10 cellular contexts compared by ENCODE assay signal in the genomic region with DNA sequence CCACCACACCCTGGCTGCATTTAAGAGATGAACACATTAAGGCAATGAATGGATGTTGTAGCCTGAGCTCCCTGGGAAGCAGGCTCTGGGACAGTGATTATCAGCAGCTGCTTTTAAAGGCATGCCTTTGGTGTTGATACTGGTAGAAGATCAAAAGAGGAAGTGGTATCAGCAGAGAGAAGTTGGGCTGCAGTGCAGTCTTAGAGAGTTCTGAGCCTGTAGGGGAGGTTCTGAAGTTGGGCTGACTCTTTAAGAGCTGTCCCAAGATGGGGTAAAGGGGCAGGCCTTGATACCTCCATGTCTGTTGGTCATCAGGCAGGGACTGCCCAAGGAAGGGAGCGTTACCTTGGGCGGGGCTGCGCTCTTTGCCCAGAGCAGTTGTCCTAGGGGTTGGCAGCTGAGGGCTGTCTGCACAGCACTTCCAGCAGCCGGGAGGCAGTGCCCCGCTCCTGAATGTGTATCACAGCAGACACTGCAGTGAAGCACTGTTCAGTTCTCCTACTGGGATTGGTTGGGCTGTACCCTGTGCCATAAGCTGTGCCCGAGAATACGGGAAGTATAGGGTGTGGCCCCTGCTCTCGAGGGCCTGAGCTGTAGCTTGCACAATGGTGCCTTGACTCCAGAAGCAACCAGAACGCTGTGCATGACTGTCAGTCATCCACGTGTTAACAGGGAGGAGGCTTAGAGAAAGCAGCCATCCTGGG.
DNase-seq lines count a peak whose midpoint lies in the region; ATAC-seq, FAIRE-seq and TF ChIP-seq lines count a peak whose summit lies in the region.
"Had no signal": no experiment of that assay in that cellular context is flagged by ENCODE, and none has a peak within 500 bp of the region (broad histone marks: within the 10 kb centered on the region; RNA-seq: fewer than 3 reads in every experiment).

No MANE protein-coding gene starts in this region.

- H3K4me3 ChIP-seq in spleen: no peak overlapping the region

- FAIRE-seq in GM19239 (lab: Jason Lieb, UNC): peak; percentile 26

- TF ChIP-seq POLR2A in spleen (IDR thresholded peaks at IDR 0.05): no peak

- no peak for TF ChIP-seq CTCF in spleen (IDR thresholded peaks at IDR 0.05 in 8 of 11, conservative IDR thresholded peaks at IDR 0.05 in 3 of 11)
- TF ChIP-seq CTCF in type B pancreatic cell (conservative IDR thresholded peaks at IDR 0.05): no peak
- no peak for TF ChIP-seq CTCF in endothelial cell (IDR thresholded peaks at IDR 0.05; ENCODE audit: unreplicated experiment)

- H3K36me3 ChIP-seq in spleen: peaks cover 0 to 11% (median 0%) of the 10 kb centered on the region in 6 donors

- H3K27me3 Mint-ChIP-seq in type B pancreatic cell: no peaks in the 10 kb centered on the region
- peaks cover 13% of the 10 kb centered on the region for H3K27me3 Mint-ChIP-seq in endothelial cell (ENCODE audit: unreplicated experiment)

- H3K27ac Mint-ChIP-seq in type B pancreatic cell (no peak overlapping the region), endothelial cell (ENCODE audit: unreplicated experiment) (no peak overlapping the region)

- H3K4me1 Mint-ChIP-seq in type B pancreatic cell (ENCODE audit: unreplicated experiment) (peaks cover 27% of the 10 kb centered on the region), endothelial cell (ENCODE audit: unreplicated experiment) (peaks cover 53% of the 10 kb centered on the region)

- H3K27ac ChIP-seq in spleen: peak overlapping the region in 4 of 8 donors; percentile 26 to 76 (median 68)
- H3K27ac ChIP-seq: KMS-11, VCaP had no signal

- DNase-seq in GM19239 (ENCODE audit: insufficient read length, low spot score) (peak; percentile 31), HT-29 (ENCODE audit: low spot score) (peak; percentile 17), spleen (peak; percentile 76), type B pancreatic cell (ENCODE audit: extremely low spot score, unreplicated experiment) (no peak), D341Med (ENCODE audit: low spot score) (no peak), endothelial cell (ENCODE audit: low spot score) (no peak)
- no peak for DNase-seq in activated CD8-positive, alpha-beta memory T cell treated with anti-CD3 and anti-CD28 coated beads, Interleukin-2, amount 50 U/mL, for 48 hours

- ATAC-seq in esophagus mucosa: peak; percentile 67

- H3K4me1 ChIP-seq in spleen: peaks cover 0 to 53% (median 21%) of the 10 kb centered on the region in 6 donors

- H3K9me3 ChIP-seq in spleen: no peaks in the 10 kb centered on the region

- no peaks in the 10 kb centered on the region for H3K27me3 ChIP-seq in spleen (replicated peaks in 1 of 7)

- H3K9me3 Mint-ChIP-seq in type B pancreatic cell: peaks cover 4% of the 10 kb centered on the region
- no peaks in the 10 kb centered on the region for H3K9me3 Mint-ChIP-seq in endothelial cell (ENCODE audit: unreplicated experiment)

- intact Hi-C loops in spleen (cut with DNase I; ENCODE audit: low total_unique reads): no loop called here

- no peak overlapping the region for H3K4me3 Mint-ChIP-seq in type B pancreatic cell
- no peak overlapping the region for H3K4me3 Mint-ChIP-seq in endothelial cell (ENCODE audit: unreplicated experiment)

- WGBS in spleen, 5 donors: 61 to 78% (median 63%) methylated on average over 10 of the region's 10 CpGs

- H3K36me3 Mint-ChIP-seq in type B pancreatic cell (peaks cover 34% of the 10 kb centered on the region), endothelial cell (ENCODE audit: low read depth, unreplicated experiment) (peaks cover 24% of the 10 kb centered on the region)

Comparison
In these comparisons a context has a peak if more than half of its experiments do, and no peak if none do; other contexts are left out.
1. DNase-seq: peak in GM19239 (single experiment), HT-29 (single experiment) and spleen (single experiment); none in activated CD8-positive, alpha-beta memory T cell treated with anti-CD3 and anti-CD28 coated beads, Interleukin-2, amount 50 U/mL, for 48 hours (single experiment), type B pancreatic cell (single experiment), D341Med (single experiment) and endothelial cell (single experiment).